Comparison of ENCODE assay signal across 24 cellular contexts in genomic region chr6:5290500-5290899, GRCh38.
"Had no signal": no experiment of that assay in that cellular context is flagged by ENCODE, and none has a peak within 500 bp of the region (broad histone marks: within the 10 kb centered on the region; RNA-seq: fewer than 3 reads in every experiment).

No MANE protein-coding gene starts in this region.

- H3K36me3 ChIP-seq: gastrocnemius medialis, heart left ventricle, spleen, suprapubic skin, transverse colon, upper lobe of right lung, uterus had no signal

- H3K4me2 ChIP-seq: hepatocyte had no signal

- H3K27ac Mint-ChIP-seq: nephron progenitor cell; stimulated activated naive CD8-positive, alpha-beta T cell treated with anti-CD3 and anti-CD28 coated beads, Interleukin-15, amount 100 ng/mL, for 72 hours had no signal

- H3K27me3 ChIP-seq: gastrocnemius medialis, heart left ventricle, hepatocyte, spleen, suprapubic skin, transverse colon, upper lobe of right lung, uterus had no signal

- FAIRE-seq: kidney had no signal

- H3K4me3 Mint-ChIP-seq: naive thymus-derived CD8-positive, alpha-beta T cell; nephron progenitor cell; stimulated activated naive CD8-positive, alpha-beta T cell treated with anti-CD3 and anti-CD28 coated beads, Interleukin-15, amount 100 ng/mL, for 72 hours had no signal

- H2AFZ ChIP-seq: hepatocyte had no signal

- H3K9me3 Mint-ChIP-seq: naive thymus-derived CD8-positive, alpha-beta T cell; nephron progenitor cell had no signal

- H3K27me3 Mint-ChIP-seq: naive thymus-derived CD8-positive, alpha-beta T cell; stimulated activated naive CD8-positive, alpha-beta T cell treated with anti-CD3 and anti-CD28 coated beads, Interleukin-15, amount 100 ng/mL, for 72 hours had no signal

- H3K4me3 ChIP-seq: gastrocnemius medialis, heart left ventricle, hepatocyte, psoas muscle, skin epidermis, spleen, suprapubic skin, transverse colon, upper lobe of right lung, uterus had no signal

- H3K9me3 ChIP-seq: gastrocnemius medialis, heart left ventricle, psoas muscle, spleen, suprapubic skin, transverse colon, upper lobe of right lung, uterus had no signal

- DNase-seq: cortex of kidney; effector CD4-positive, alpha-beta T cell; gastrocnemius medialis; heart left ventricle; kidney; mesendoderm; midbrain; naive thymus-derived CD8-positive, alpha-beta T cell; nephron progenitor cell; nucleus accumbens; posterior cingulate gyrus; psoas muscle; right cardiac atrium; spleen; stimulated activated CD4-positive, alpha-beta T cell treated with anti-CD3 and anti-CD28 coated beads, Interleukin-4, amount 100 ng/mL, for 4 hours; stimulated activated naive CD4-positive, alpha-beta T cell; stimulated activated naive CD8-positive, alpha-beta T cell treated with anti-CD3 and anti-CD28 coated beads, Interleukin-15, amount 100 ng/mL, for 72 hours; transverse colon; upper lobe of right lung; uterus had no signal

- H3K27ac ChIP-seq: gastrocnemius medialis, heart left ventricle, hepatocyte, psoas muscle, skin epidermis, spleen, suprapubic skin, transverse colon, upper lobe of right lung, uterus had no signal

- ATAC-seq: gastrocnemius medialis; heart left ventricle; left lobe of liver; naive thymus-derived CD8-positive, alpha-beta T cell; psoas muscle; right cardiac atrium; stimulated activated naive CD8-positive, alpha-beta T cell treated with anti-CD3 and anti-CD28 coated beads, Interleukin-15, amount 100 ng/mL, for 72 hours; upper lobe of right lung had no signal

- H3K4me1 ChIP-seq: uterus had no signal
